In the genomic region with DNA sequence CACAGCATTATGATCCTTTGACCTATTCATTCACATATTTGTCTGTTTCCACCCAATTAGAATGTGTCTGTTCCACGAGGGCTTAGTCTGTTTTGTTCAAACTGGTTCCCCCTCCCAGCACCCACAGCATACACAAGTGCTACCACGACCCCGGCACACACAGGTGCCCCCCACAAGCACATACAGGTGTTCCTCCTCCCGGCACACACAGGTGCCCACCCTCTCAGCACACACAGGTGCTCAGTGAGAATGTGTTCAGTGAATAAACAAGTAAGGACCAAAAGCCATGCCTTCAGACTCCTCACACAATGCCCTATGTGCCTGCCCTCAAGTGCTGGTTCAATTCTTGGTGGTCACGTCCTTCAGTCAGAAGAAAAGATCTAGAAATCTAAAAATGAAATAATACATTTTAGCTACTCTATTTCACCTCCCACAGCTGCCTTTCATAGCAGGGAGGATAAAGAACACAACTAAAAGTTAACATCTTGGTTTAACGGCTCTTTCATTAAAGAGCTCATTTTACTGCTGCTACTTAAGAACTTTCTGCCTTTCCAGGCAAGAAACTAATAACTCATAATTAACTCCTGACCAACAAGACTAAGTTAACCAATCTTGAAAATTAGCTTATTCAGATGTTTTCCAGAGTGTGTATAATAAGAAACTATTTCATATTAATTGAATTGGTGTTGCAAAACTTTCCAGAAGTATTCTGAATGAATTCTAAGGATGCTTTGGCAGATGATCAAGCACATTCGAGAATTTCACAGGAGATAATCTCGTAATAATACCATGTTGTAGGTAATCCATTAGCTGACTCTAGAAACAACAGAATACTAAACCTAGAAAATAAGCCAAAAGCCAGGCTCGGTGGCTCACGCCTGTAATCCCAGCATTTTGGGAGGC, we compare ENCODE assay signal across 10 cellular contexts. TPM values are rescaled to one million over a fixed set of nuclear protein-coding genes. Genes with fewer than 3 reads are reported as not detected.
A peak's percentile ranks its signal among the peaks of the same experiment; 100 is the strongest.
DNase-seq lines count a peak whose midpoint lies in the region; ATAC-seq and TF ChIP-seq lines count a peak whose summit lies in the region.
"Had no signal": no experiment of that assay in that cellular context is flagged by ENCODE, and none has a peak within 500 bp of the region (broad histone marks: within the 10 kb centered on the region; RNA-seq: fewer than 3 reads in every experiment).

No MANE protein-coding gene starts in this region.

- H3K27me3 Mint-ChIP-seq in activated CD4-positive, alpha-beta T cell treated with anti-CD3 and anti-CD28 coated beads, Interleukin-2, amount 10 ng/mL, durations not matched to agents 7 days and 5 days, result peaks cover 25% of the 10 kb centered on the region
- no peaks in the 10 kb centered on the region for H3K27me3 Mint-ChIP-seq in activated CD8-positive, alpha-beta T cell treated with anti-CD3 and anti-CD28 coated beads for 36 hours

- POLR2A ChIA-PET in activated CD4-positive, alpha-beta T cell treated with anti-CD3 and anti-CD28 coated beads, Interleukin-2, amount 10 ng/mL, durations not matched to agents 7 days and 5 days (lab: Charles Lee), result interaction anchor here (0.6 kb wide), 2 partner anchors 188 to 950 kb away, joined by 5 read pairs; no protein-coding TSS in a partner anchor
- POLR2A ChIA-PET in activated CD8-positive, alpha-beta T cell treated with anti-CD3 and anti-CD28 coated beads for 36 hours (lab: Charles Lee), result no interaction called here

- CTCF ChIA-PET in activated CD4-positive, alpha-beta T cell treated with anti-CD3 and anti-CD28 coated beads, Interleukin-2, amount 10 ng/mL, durations not matched to agents 7 days and 5 days (lab: Charles Lee), result no interaction called here
- CTCF ChIA-PET in activated CD8-positive, alpha-beta T cell treated with anti-CD3 and anti-CD28 coated beads for 36 hours (lab: Charles Lee), result interaction anchor here (0.8 to 6.4 kb wide), 10 partner anchors 11 to 162 kb away, joined by 3 to 83 read pairs (median 18); no protein-coding TSS in a partner anchor

- no peaks in the 10 kb centered on the region for H3K36me3 Mint-ChIP-seq in activated CD4-positive, alpha-beta T cell treated with anti-CD3 and anti-CD28 coated beads, Interleukin-2, amount 10 ng/mL, durations not matched to agents 7 days and 5 days (ENCODE audit: low read depth)
- no peaks in the 10 kb centered on the region for H3K36me3 Mint-ChIP-seq in activated CD8-positive, alpha-beta T cell treated with anti-CD3 and anti-CD28 coated beads for 36 hours (ENCODE audit: low read depth)

- peak overlapping the region; percentile 22 to 46 for H3K9ac ChIP-seq in stomach smooth muscle (ENCODE audit: low read length in 2 of 2)
- H3K9ac ChIP-seq: KMS-11 had no signal

- WGBS in gastroesophageal sphincter (ENCODE audit: low coverage in 1 of 2), 2 donors, result 35 to 37% methylated on average over 9 of the region's 10 CpGs

- H3K27ac ChIP-seq in gastroesophageal sphincter (peak overlapping the region in 3 of 4 donors; percentile 88 to 94 (median 91)), stomach smooth muscle (ENCODE audit: low read length) (no peak overlapping the region)
- H3K27ac ChIP-seq: KMS-11, SK-N-MC had no signal

- ATAC-seq in activated CD8-positive, alpha-beta T cell treated with anti-CD3 and anti-CD28 coated beads for 36 hours, result no peak
- ATAC-seq in gastroesophageal sphincter (no peak), GM19397 (IDR thresholded peaks at IDR 0.05; ENCODE audit: unreplicated experiment) (no peak), GM18498 (IDR thresholded peaks at IDR 0.05; ENCODE audit: unreplicated experiment) (no peak), HG02981 (IDR thresholded peaks at IDR 0.05; ENCODE audit: unreplicated experiment) (no peak)

- H3K27me3 ChIP-seq in gastroesophageal sphincter (no peaks in the 10 kb centered on the region), stomach smooth muscle (ENCODE audit: control insufficient read depth in 1 of 2, insufficient read depth in 2 of 2, low read length in 2 of 2) (no peaks in the 10 kb centered on the region)

- TF ChIP-seq CTCF in activated CD8-positive, alpha-beta T cell treated with anti-CD3 and anti-CD28 coated beads for 36 hours (IDR thresholded peaks at IDR 0.05), result no peak
- no peak for TF ChIP-seq CTCF in gastroesophageal sphincter (IDR thresholded peaks at IDR 0.05)

- H3K9me3 Mint-ChIP-seq in activated CD4-positive, alpha-beta T cell treated with anti-CD3 and anti-CD28 coated beads, Interleukin-2, amount 10 ng/mL, durations not matched to agents 7 days and 5 days, result no peaks in the 10 kb centered on the region
- no peaks in the 10 kb centered on the region for H3K9me3 Mint-ChIP-seq in activated CD8-positive, alpha-beta T cell treated with anti-CD3 and anti-CD28 coated beads for 36 hours

- H3K4me1 ChIP-seq in gastroesophageal sphincter (peaks cover 0 to 75% (median 35%) of the 10 kb centered on the region in 3 donors), stomach smooth muscle (ENCODE audit: control insufficient read depth, insufficient read depth, low read length) (peaks cover 13% of the 10 kb centered on the region)

- H3K9me3 ChIP-seq in gastroesophageal sphincter, result no peaks in the 10 kb centered on the region
- H3K9me3 ChIP-seq in stomach smooth muscle (ENCODE audit: control insufficient read depth in 2 of 2, low read length in 2 of 2), result no peaks in the 10 kb centered on the region

- no peak for DNase-seq in activated CD4-positive, alpha-beta T cell treated with anti-CD3 and anti-CD28 coated beads, Interleukin-2, amount 10 ng/mL, durations not matched to agents 7 days and 5 days
- DNase-seq in activated CD4-positive, alpha-beta T cell treated with anti-CD3 and anti-CD28 coated beads for 1 hour, result no peak
- no peak for DNase-seq in activated CD8-positive, alpha-beta T cell treated with anti-CD3 and anti-CD28 coated beads for 36 hours

- TF ChIP-seq POLR2A in gastroesophageal sphincter (IDR thresholded peaks at IDR 0.05), result no peak

- H3K4me3 Mint-ChIP-seq in activated CD4-positive, alpha-beta T cell treated with anti-CD3 and anti-CD28 coated beads, Interleukin-2, amount 10 ng/mL, durations not matched to agents 7 days and 5 days, result peak overlapping the region; percentile 19
- H3K4me3 Mint-ChIP-seq in activated CD8-positive, alpha-beta T cell treated with anti-CD3 and anti-CD28 coated beads for 36 hours, result peak overlapping the region; percentile 37

- TF ChIP-seq EP300 in gastroesophageal sphincter (IDR thresholded peaks at IDR 0.05), result no peak

- no peak overlapping the region for H3K27ac Mint-ChIP-seq in activated CD4-positive, alpha-beta T cell treated with anti-CD3 and anti-CD28 coated beads, Interleukin-2, amount 10 ng/mL, durations not matched to agents 7 days and 5 days
- H3K27ac Mint-ChIP-seq in activated CD8-positive, alpha-beta T cell treated with anti-CD3 and anti-CD28 coated beads for 36 hours, result no peak overlapping the region

- peak overlapping the region in 1 of 2 donors; percentile 63 for H3K4me3 ChIP-seq in gastroesophageal sphincter
- peak overlapping the region; percentile 86 to 91 for H3K4me3 ChIP-seq in stomach smooth muscle (ENCODE audit: low read length in 2 of 2)

- no peaks in the 10 kb centered on the region for H3K36me3 ChIP-seq in gastroesophageal sphincter
- H3K36me3 ChIP-seq in stomach smooth muscle (ENCODE audit: control insufficient read depth in 2 of 2, insufficient read depth in 2 of 2, low read length in 2 of 2), result no peaks in the 10 kb centered on the region

- peaks cover 38% of the 10 kb centered on the region for H3K4me1 Mint-ChIP-seq in activated CD4-positive, alpha-beta T cell treated with anti-CD3 and anti-CD28 coated beads, Interleukin-2, amount 10 ng/mL, durations not matched to agents 7 days and 5 days
- H3K4me1 Mint-ChIP-seq in activated CD8-positive, alpha-beta T cell treated with anti-CD3 and anti-CD28 coated beads for 36 hours (ENCODE audit: low read depth), result peaks cover 42% of the 10 kb centered on the region

- intact Hi-C loops in activated CD8-positive, alpha-beta T cell treated with anti-CD3 and anti-CD28 coated beads for 36 hours (cut with micrococcal nuclease), result no loop called here

RNA-seq across cellular contexts. Expression of a gene that starts 2.3 kb away (rescaled TPM):
- 1 to 10 TPM; 2.9 to 3.2 TPM for total RNA-seq in activated CD4-positive, alpha-beta T cell treated with anti-CD3 and anti-CD28 coated beads, Interleukin-2, amount 10 ng/mL, durations not matched to agents 7 days and 5 days
- total RNA-seq in activated CD8-positive, alpha-beta T cell treated with anti-CD3 and anti-CD28 coated beads for 36 hours, result 1 to 10 TPM; 2.6 to 2.9 TPM
- total RNA-seq in gastroesophageal sphincter, result 10 to 100 TPM; 17.9 to 37.6 (median 20.6) TPM

Comparison
In these comparisons a context has a peak if more than half of its experiments do, and no peak if none do; other contexts are left out.
1. RNA of a gene that starts 2.3 kb away (total RNA-seq): 17.9 to 37.6 TPM in gastroesophageal sphincter; 2.9 to 3.2 TPM in activated CD4-positive, alpha-beta T cell treated with anti-CD3 and anti-CD28 coated beads, Interleukin-2, amount 10 ng/mL, durations not matched to agents 7 days and 5 days and 2.6 to 2.9 TPM in activated CD8-positive, alpha-beta T cell treated with anti-CD3 and anti-CD28 coated beads for 36 hours; every median in the first group is over 4 times any median in the second.